24 cellular contexts compared by ENCODE assay signal in genomic region chr12:62776997-62777396, GRCh38.
"Had no signal": no experiment of that assay in that cellular context is flagged by ENCODE, and none has a peak within 500 bp of the region (broad histone marks: within the 10 kb centered on the region; RNA-seq: fewer than 3 reads in every experiment).

No MANE protein-coding gene starts in this region.

- H3K4me3 Mint-ChIP-seq: activated CD8-positive, alpha-beta T cell treated with anti-CD3 and anti-CD28 coated beads for 36 hours; activated naive CD4-positive, alpha-beta T cell treated with anti-CD3 and anti-CD28 coated beads, Interleukin-2, amount 10 ng/mL, durations not matched to agents 7 days and 5 days; activated naive CD8-positive, alpha-beta T cell treated with anti-CD3 and anti-CD28 coated beads, Interleukin-2, amount 10 ng/mL, durations not matched to agents 7 days and 5 days; activated T-cell treated with anti-CD3 and anti-CD28 coated beads, Interleukin-2, amount 50 U/mL, for 72 hours; T-helper 1 cell treated with Interleukin-12 subunit alpha and Interleukin-12 subunit beta and Interleukin-4 antibody, amounts not matched to agents 30 μg/mL and 1 μg/mL, for 36 hours had no signal

- DNase-seq: activated CD4-positive, alpha-beta T cell treated with anti-CD3 and anti-CD28 coated beads for 4 hours; activated CD8-positive, alpha-beta memory T cell treated with anti-CD3 and anti-CD28 coated beads, Interleukin-2, amount 50 U/mL, for 4 hours; activated CD8-positive, alpha-beta T cell treated with anti-CD3 and anti-CD28 coated beads for 36 hours; activated gamma-delta T cell treated with Interleukin-2 at 50 U/mL for 16 hours; activated naive CD4-positive, alpha-beta T cell treated with anti-CD3 and anti-CD28 coated beads, Interleukin-2, amount 10 ng/mL, durations not matched to agents 7 days and 5 days; activated naive CD8-positive, alpha-beta T cell treated with anti-CD3 and anti-CD28 coated beads, Interleukin-2, amount 10 ng/mL, durations not matched to agents 7 days and 5 days; activated T-cell treated with anti-CD3 and anti-CD28 coated beads, Interleukin-2, amount 50 U/mL, for 72 hours; adrenal gland; aorta; central memory CD4-positive, alpha-beta T cell; Karpas-422; NCI-H1048; NCI-H146; NCI-H187 treated with DMSO at 0.1 percent for 48 hours; NCI-H2081 treated with DMSO at 0.1 percent for 48 hours; NCI-H2171 treated with DMSO at 0.1 percent for 48 hours; PC-3; SHP77 treated with DMSO at 0.1 percent for 48 hours had no signal

- H3K9me3 Mint-ChIP-seq: activated CD8-positive, alpha-beta T cell treated with anti-CD3 and anti-CD28 coated beads for 36 hours; activated naive CD4-positive, alpha-beta T cell treated with anti-CD3 and anti-CD28 coated beads, Interleukin-2, amount 10 ng/mL, durations not matched to agents 7 days and 5 days; activated naive CD8-positive, alpha-beta T cell treated with anti-CD3 and anti-CD28 coated beads, Interleukin-2, amount 10 ng/mL, durations not matched to agents 7 days and 5 days; activated T-cell treated with anti-CD3 and anti-CD28 coated beads, Interleukin-2, amount 50 U/mL, for 72 hours; activated T-helper 2 cell treated with anti-CD3 and anti-CD28 coated beads, Interferon-gamma antibody, Interleukin-2, Interleukin-4, amounts not matched to agents 10 μg/mL and 5 μg/mL and 100 μg/mL, durations not matched to agents 14 hours and 24 hours and 36 hours; T-helper 1 cell treated with Interleukin-12 subunit alpha and Interleukin-12 subunit beta and Interleukin-4 antibody, amounts not matched to agents 30 μg/mL and 1 μg/mL, for 36 hours had no signal

- H3K4me1 Mint-ChIP-seq: activated naive CD4-positive, alpha-beta T cell treated with anti-CD3 and anti-CD28 coated beads, Interleukin-2, amount 10 ng/mL, durations not matched to agents 7 days and 5 days had no signal

- H3K4me3 ChIP-seq: adrenal gland, K562 had no signal

- H3K4me1 ChIP-seq: adrenal gland had no signal

- H3K27ac ChIP-seq: adrenal gland had no signal

- H3K36me3 Mint-ChIP-seq: activated naive CD4-positive, alpha-beta T cell treated with anti-CD3 and anti-CD28 coated beads, Interleukin-2, amount 10 ng/mL, durations not matched to agents 7 days and 5 days; activated naive CD8-positive, alpha-beta T cell treated with anti-CD3 and anti-CD28 coated beads, Interleukin-2, amount 10 ng/mL, durations not matched to agents 7 days and 5 days had no signal

- H3K36me3 ChIP-seq: adrenal gland had no signal

- H3K27me3 ChIP-seq: adrenal gland had no signal

- FAIRE-seq: bronchial epithelial cell, K562, RCC 7860 had no signal

- H3K27me3 Mint-ChIP-seq: activated CD8-positive, alpha-beta T cell treated with anti-CD3 and anti-CD28 coated beads for 36 hours had no signal

- H3K27ac Mint-ChIP-seq: activated CD8-positive, alpha-beta T cell treated with anti-CD3 and anti-CD28 coated beads for 36 hours; activated naive CD4-positive, alpha-beta T cell treated with anti-CD3 and anti-CD28 coated beads, Interleukin-2, amount 10 ng/mL, durations not matched to agents 7 days and 5 days; activated naive CD8-positive, alpha-beta T cell treated with anti-CD3 and anti-CD28 coated beads, Interleukin-2, amount 10 ng/mL, durations not matched to agents 7 days and 5 days; activated T-cell treated with anti-CD3 and anti-CD28 coated beads, Interleukin-2, amount 50 U/mL, for 72 hours; activated T-helper 2 cell treated with anti-CD3 and anti-CD28 coated beads, Interferon-gamma antibody, Interleukin-2, Interleukin-4, amounts not matched to agents 10 μg/mL and 5 μg/mL and 100 μg/mL, durations not matched to agents 14 hours and 24 hours and 36 hours; T-helper 1 cell treated with Interleukin-12 subunit alpha and Interleukin-12 subunit beta and Interleukin-4 antibody, amounts not matched to agents 30 μg/mL and 1 μg/mL, for 36 hours had no signal

- ATAC-seq: activated CD4-positive, CD25-positive, alpha-beta regulatory T cell treated with anti-CD3 and anti-CD28 coated beads, Interleukin-2, amount 50 U/mL, for 24 hours; activated CD8-positive, alpha-beta T cell treated with anti-CD3 and anti-CD28 coated beads for 36 hours; activated T-cell treated with anti-CD3 and anti-CD28 coated beads, Interleukin-2, amount 50 U/mL, for 72 hours; K562; PC-3 had no signal

- H3K9me3 ChIP-seq: adrenal gland had no signal
